ENCODE assay signal across 8 cellular contexts in genomic region chr11:61917357-61918109, GRCh38. TPM values are rescaled to one million over a fixed set of nuclear protein-coding genes. Genes with fewer than 3 reads are reported as not detected.
A peak's percentile ranks its signal among the peaks of the same experiment; 100 is the strongest.
DNase-seq lines count a peak whose midpoint lies in the region; ATAC-seq, FAIRE-seq and TF ChIP-seq lines count a peak whose summit lies in the region.

Gene RAB3IL1 (minus strand): TSS chr11:61917566. CDS start chr11:61917367, 199 bp downstream.

- DNase-seq in AG10803 (ENCODE audit: low read depth) (peak; percentile 50), HAP-1 (ENCODE audit: low spot score in 2 of 2) (peak; percentile 34 to 72), frontal cortex (ENCODE audit: low spot score in 2 of 2) (peak; percentile 96), COR-L47 (lab: John Stamatoyannopoulos, UW) (no peak)
- peak; percentile 16 to 22 for DNase-seq in activated T-cell treated with anti-CD3 and anti-CD28 coated beads, Interleukin-2, amount 50 U/mL, for 72 hours

- no peak for FAIRE-seq in frontal cortex (lab: Jason Lieb, UNC)

- H3K9me3 Mint-ChIP-seq in activated T-cell treated with anti-CD3 and anti-CD28 coated beads, Interleukin-2, amount 50 U/mL, for 72 hours: no peaks in the 10 kb centered on the region

- ATAC-seq in activated T-cell treated with anti-CD3 and anti-CD28 coated beads, Interleukin-2, amount 50 U/mL, for 72 hours (replicated peaks in 1 of 2): peak; percentile 59 to 77
- ATAC-seq in GM18867 (IDR thresholded peaks at IDR 0.05; ENCODE audit: unreplicated experiment) (no peak), GM21723 (IDR thresholded peaks at IDR 0.05; ENCODE audit: unreplicated experiment) (no peak)

- in situ Hi-C loops in HAP-1 (cut with MboI; ENCODE audit: low sequenced_read_pairs): no loop called here

- no peaks in the 10 kb centered on the region for H3F3A ChIP-seq in neural cell (ENCODE audit: insufficient read depth, low read length, poor library complexity, severe bottlenecking)

- H4K20me1 ChIP-seq in neural cell (ENCODE audit: insufficient read depth): no peaks in the 10 kb centered on the region

- no peaks in the 10 kb centered on the region for H3K36me3 ChIP-seq in HAP-1 (replicated peaks)
- no peaks in the 10 kb centered on the region for H3K36me3 ChIP-seq in neural cell (ENCODE audit: insufficient read depth, low read length)

- H3K27me3 Mint-ChIP-seq in activated T-cell treated with anti-CD3 and anti-CD28 coated beads, Interleukin-2, amount 50 U/mL, for 72 hours (ENCODE audit: low read depth): peaks cover 52% of the 10 kb centered on the region

- H3K9me3 ChIP-seq in HAP-1 (no peaks in the 10 kb centered on the region), neural cell (ENCODE audit: low read length) (no peaks in the 10 kb centered on the region)

- H2AFZ ChIP-seq in neural cell (ENCODE audit: low read depth, low read length): no peak within 1 kb of the TSS

- H3K27me3 ChIP-seq in HAP-1 (ENCODE audit: low read depth) (no peaks in the 10 kb centered on the region), neural cell (ENCODE audit: insufficient read depth, low read depth, low read length) (peaks cover 28% of the 10 kb centered on the region)

- no peak within 1 kb of the TSS for H3K4me2 ChIP-seq in neural cell (ENCODE audit: low read length)

- H3K4me3 ChIP-seq in AG10803 (ENCODE audit: low read length) (peak within 1 kb of the TSS; percentile 68), HAP-1 (peak within 1 kb of the TSS; percentile 37), neural cell (ENCODE audit: low read length) (peak within 1 kb of the TSS; percentile 69)

- peaks cover 1 to 4% of the 10 kb centered on the region in 2 donors for H3K36me3 Mint-ChIP-seq in activated T-cell treated with anti-CD3 and anti-CD28 coated beads, Interleukin-2, amount 50 U/mL, for 72 hours (ENCODE audit: insufficient read depth in 2 of 2)

- peak within 1 kb of the TSS; percentile 74 to 84 for H3K4me3 Mint-ChIP-seq in activated T-cell treated with anti-CD3 and anti-CD28 coated beads, Interleukin-2, amount 50 U/mL, for 72 hours

- peaks cover 3% of the 10 kb centered on the region; the same call in 1 of the 2 replicates for H3K4me1 ChIP-seq in HAP-1

- TF ChIP-seq CTCF in AG10803 (conservative IDR thresholded peaks at IDR 0.05; ENCODE audit: low read length) (no peak), neural cell (IDR thresholded peaks at IDR 0.05; ENCODE audit: poor library complexity, severe bottlenecking) (no peak)

- no peak within 1 kb of the TSS for H3K27ac Mint-ChIP-seq in activated T-cell treated with anti-CD3 and anti-CD28 coated beads, Interleukin-2, amount 50 U/mL, for 72 hours

- peak; percentile 18 for TF ChIP-seq EP300 in neural cell (conservative IDR thresholded peaks at IDR 0.05; ENCODE audit: poor library complexity, severe bottlenecking)

- peaks cover 9% of the 10 kb centered on the region for H3K4me1 Mint-ChIP-seq in activated T-cell treated with anti-CD3 and anti-CD28 coated beads, Interleukin-2, amount 50 U/mL, for 72 hours (ENCODE audit: low read depth)

- H3K9me2 ChIP-seq in neural cell (ENCODE audit: insufficient read depth, low read length): no peaks in the 10 kb centered on the region

- no peaks in the 10 kb centered on the region for H3K79me2 ChIP-seq in neural cell (replicated peaks; ENCODE audit: insufficient read depth, low read length)

- H3K27ac ChIP-seq in neural cell (ENCODE audit: low read length): no peak within 1 kb of the TSS

- H3K9ac ChIP-seq in neural cell (ENCODE audit: low read length): peak within 1 kb of the TSS; percentile 59

- TF ChIP-seq RAD21 in neural cell (conservative IDR thresholded peaks at IDR 0.05): no peak

TF ChIP-seq in neural cell, 6 proteins besides CTCF, POLR2A, EP300 and RAD21:
- TF ChIP-seq MXI1 (conservative IDR thresholded peaks at IDR 0.05; ENCODE audit: poor library complexity, severe bottlenecking) (peak; percentile 79), TAF1 (IDR thresholded peaks at IDR 0.05; ENCODE audit: low read depth) (no peak), POLR2AphosphoS5 (IDR thresholded peaks at IDR 0.05) (peak; percentile 26)

RNA-seq across cellular contexts. Expression of gene RAB3IL1, which starts in this region (rescaled TPM):
- total RNA-seq in activated T-cell treated with anti-CD3 and anti-CD28 coated beads, Interleukin-2, amount 50 U/mL, for 72 hours: under 1 TPM; 0.34 to 0.49 TPM
- 1.6 TPM for total RNA-seq in frontal cortex
- 1.6 and 4.0 TPM in 2 replicates for polyA plus RNA-seq in neural cell
- polyA minus RNA-seq in neural cell: 1.9 TPM in 2 replicates

Comparison
In these comparisons a context has a peak if more than half of its experiments do, and no peak if none do; other contexts are left out.
1. Peak in DNase-seq and ATAC-seq in activated T-cell treated with anti-CD3 and anti-CD28 coated beads, Interleukin-2, amount 50 U/mL, for 72 hours; RNA of the gene not detected or under 1 TPM.